ENCODE assay signal across 8 cellular contexts in genomic region chr7:83161851-83162401, GRCh38. TPM values are rescaled to one million over a fixed set of nuclear protein-coding genes. Genes with fewer than 3 reads are reported as not detected.
A peak's percentile ranks its signal among the peaks of the same experiment; 100 is the strongest.
DNase-seq lines count a peak whose midpoint lies in the region; ATAC-seq and TF ChIP-seq lines count a peak whose summit lies in the region.

No MANE protein-coding gene starts in this region.

- no peaks in the 10 kb centered on the region for H3K9me3 ChIP-seq in endodermal cell (ENCODE audit: control insufficient read depth, low read length)

- peak overlapping the region; percentile 82 for H3K4me3 ChIP-seq in endodermal cell (ENCODE audit: low read length)

- no peak for ATAC-seq in GM21381 (IDR thresholded peaks at IDR 0.05; ENCODE audit: unreplicated experiment)

- H3K9me3 Mint-ChIP-seq in T-helper 2 cell treated with Interferon-gamma antibody and Interleukin-4, amounts not matched to agents 5 μg/mL and 100 μg/mL, for 36 hours, result no peaks in the 10 kb centered on the region
- no peaks in the 10 kb centered on the region for H3K9me3 Mint-ChIP-seq in endodermal cell
- H3K9me3 Mint-ChIP-seq in osteocyte (ENCODE audit: unreplicated experiment), result no peaks in the 10 kb centered on the region

- peaks cover 15% of the 10 kb centered on the region for H3K27me3 Mint-ChIP-seq in T-helper 2 cell treated with Interferon-gamma antibody and Interleukin-4, amounts not matched to agents 5 μg/mL and 100 μg/mL, for 36 hours (ENCODE audit: low read depth)
- H3K27me3 Mint-ChIP-seq in endodermal cell (ENCODE audit: insufficient read depth) (no peaks in the 10 kb centered on the region), osteocyte (ENCODE audit: unreplicated experiment) (peaks cover 21% of the 10 kb centered on the region)

- no peaks in the 10 kb centered on the region for H3K27me3 ChIP-seq in endodermal cell (ENCODE audit: control insufficient read depth, insufficient read depth, low read length, poor library complexity, severe bottlenecking)

- H3K27ac Mint-ChIP-seq in T-helper 2 cell treated with Interferon-gamma antibody and Interleukin-4, amounts not matched to agents 5 μg/mL and 100 μg/mL, for 36 hours, result no peak overlapping the region
- no peak overlapping the region for H3K27ac Mint-ChIP-seq in endodermal cell
- no peak overlapping the region for H3K27ac Mint-ChIP-seq in osteocyte (ENCODE audit: unreplicated experiment)

- 4 to 5% methylated on average over 7 to 17 of the region's 17 CpGs for WGBS in endodermal cell (ENCODE audit: insufficient coverage in 1 of 2, insufficient read length in 1 of 2), 2 experiments

- H3K36me3 Mint-ChIP-seq in T-helper 2 cell treated with Interferon-gamma antibody and Interleukin-4, amounts not matched to agents 5 μg/mL and 100 μg/mL, for 36 hours (ENCODE audit: low read depth), result no peaks in the 10 kb centered on the region
- H3K36me3 Mint-ChIP-seq in endodermal cell (ENCODE audit: low read depth), result no peaks in the 10 kb centered on the region
- H3K36me3 Mint-ChIP-seq in osteocyte (ENCODE audit: unreplicated experiment), result no peaks in the 10 kb centered on the region

- TF ChIP-seq CTCF in endodermal cell (conservative IDR thresholded peaks at IDR 0.05) (no peak), osteocyte (IDR thresholded peaks at IDR 0.05) (no peak)

- no peaks in the 10 kb centered on the region for H3K4me1 Mint-ChIP-seq in T-helper 2 cell treated with Interferon-gamma antibody and Interleukin-4, amounts not matched to agents 5 μg/mL and 100 μg/mL, for 36 hours (ENCODE audit: low read depth)
- H3K4me1 Mint-ChIP-seq in endodermal cell, result peaks cover 12% of the 10 kb centered on the region
- peaks cover 11% of the 10 kb centered on the region for H3K4me1 Mint-ChIP-seq in osteocyte (ENCODE audit: unreplicated experiment)

- peak overlapping the region; percentile 43 for H3K9ac ChIP-seq in endodermal cell (ENCODE audit: extremely low read depth, low read length, poor library complexity, severe bottlenecking)

- H3K36me3 ChIP-seq in endodermal cell (ENCODE audit: control insufficient read depth, insufficient read depth, low read length), result no peaks in the 10 kb centered on the region

- peaks cover 3% of the 10 kb centered on the region for H3K4me1 ChIP-seq in endodermal cell (ENCODE audit: control insufficient read depth, insufficient read depth, low read length)

- DNase-seq in T-helper 2 cell treated with Interferon-gamma antibody and Interleukin-4, amounts not matched to agents 5 μg/mL and 100 μg/mL, for 36 hours (ENCODE audit: low spot score), result no peak
- DNase-seq in T-helper 2 cell (no peak), NCI-H69 (lab: John Stamatoyannopoulos, UW) (peak; percentile 76), endodermal cell (no peak), osteocyte (ENCODE audit: extremely low spot score, unreplicated experiment) (no peak), AG08395 (ENCODE audit: low spot score) (no peak), H4 (ENCODE audit: low spot score) (no peak)

- H3K27ac ChIP-seq in endodermal cell (ENCODE audit: low read depth, low read length), result no peak overlapping the region

- peak overlapping the region; percentile 59 for H3K4me3 Mint-ChIP-seq in T-helper 2 cell treated with Interferon-gamma antibody and Interleukin-4, amounts not matched to agents 5 μg/mL and 100 μg/mL, for 36 hours
- H3K4me3 Mint-ChIP-seq in endodermal cell (peak overlapping the region; percentile 78), osteocyte (ENCODE audit: unreplicated experiment) (peak overlapping the region; percentile 78)

RNA-seq across cellular contexts. Expression of gene PCLO, which starts 0.8 kb away (rescaled TPM):
- 1 to 10 TPM; 3.2 to 4.2 TPM for total RNA-seq in endodermal cell
- 3.5 TPM for polyA plus RNA-seq in endodermal cell (2013, experiment 1 of 2)
- polyA plus RNA-seq in endodermal cell (2013, experiment 2 of 2), result 3.5 TPM
- 0.71 and 1.4 TPM in 2 replicates for total RNA-seq in osteocyte
- 2.4 and 2.7 TPM in 2 replicates for total RNA-seq in H4 (2014; rRNA removed; shearing (Covaris generic))
